Comparison of ENCODE assay signal across 1 cellular context in genomic region chr9:2288309-2288708, GRCh38.
TF ChIP-seq lines count a peak whose summit lies in the region.

No MANE protein-coding gene starts in this region.

TF ChIP-seq in WTC11, 78 proteins besides CTCF, POLR2A, EP300 and RAD21 (continued from another document):
- TF ChIP-seq, protein P1, sequence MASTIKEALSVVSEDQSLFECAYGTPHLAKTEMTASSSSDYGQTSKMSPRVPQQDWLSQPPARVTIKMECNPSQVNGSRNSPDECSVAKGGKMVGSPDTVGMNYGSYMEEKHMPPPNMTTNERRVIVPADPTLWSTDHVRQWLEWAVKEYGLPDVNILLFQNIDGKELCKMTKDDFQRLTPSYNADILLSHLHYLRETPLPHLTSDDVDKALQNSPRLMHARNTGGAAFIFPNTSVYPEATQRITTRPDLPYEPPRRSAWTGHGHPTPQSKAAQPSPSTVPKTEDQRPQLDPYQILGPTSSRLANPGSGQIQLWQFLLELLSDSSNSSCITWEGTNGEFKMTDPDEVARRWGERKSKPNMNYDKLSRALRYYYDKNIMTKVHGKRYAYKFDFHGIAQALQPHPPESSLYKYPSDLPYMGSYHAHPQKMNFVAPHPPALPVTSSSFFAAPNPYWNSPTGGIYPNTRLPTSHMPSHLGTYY (CRISPR knock-in tag; IDR thresholded peaks at IDR 0.05): no peak
- TF ChIP-seq ZNF138 (CRISPR knock-in tag; conservative IDR thresholded peaks at IDR 0.05) (no peak), ETV6 (CRISPR knock-in tag; IDR thresholded peaks at IDR 0.05) (no peak), SOX15 (CRISPR knock-in tag; IDR thresholded peaks at IDR 0.05) (no peak)
